Comparison of ENCODE assay signal across 27 cellular contexts in the genomic region with DNA sequence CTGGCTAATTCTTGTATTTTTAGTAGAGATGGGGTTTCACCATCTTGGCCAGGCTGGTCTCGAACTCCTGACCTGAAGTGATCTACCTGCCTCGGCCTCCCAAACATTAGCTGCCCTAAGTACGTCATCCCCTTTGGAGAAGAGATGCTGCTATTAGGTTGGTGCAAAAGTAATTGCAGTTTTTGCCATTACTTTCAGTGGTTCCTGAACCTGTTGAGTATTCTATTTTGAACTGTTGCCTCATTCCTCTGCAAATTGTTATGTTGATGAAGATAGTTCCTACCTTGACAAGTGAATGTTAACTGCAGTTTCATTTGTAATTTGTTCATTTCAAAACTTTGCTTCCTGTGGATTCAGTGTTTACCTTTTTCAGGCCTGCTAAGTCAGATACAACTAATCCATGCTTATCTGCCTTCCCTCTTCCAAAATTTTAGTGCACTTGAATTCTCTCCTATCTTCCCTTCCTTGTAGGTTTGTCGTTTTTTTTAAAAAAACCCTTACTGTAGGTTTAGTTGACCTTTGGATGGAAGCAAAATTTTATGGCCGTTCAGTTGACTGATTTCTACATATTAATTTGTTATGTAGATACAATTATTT.
"Had no signal": no experiment of that assay in that cellular context is flagged by ENCODE, and none has a peak within 500 bp of the region (broad histone marks: within the 10 kb centered on the region; RNA-seq: fewer than 3 reads in every experiment).

No MANE protein-coding gene starts in this region.

- H3K27ac Mint-ChIP-seq: activated CD4-positive, alpha-beta memory T cell treated with anti-CD3 and anti-CD28 coated beads, Interleukin-2, amount 10 ng/mL, durations not matched to agents 7 days and 5 days; activated CD4-positive, alpha-beta T cell treated with anti-CD3 and anti-CD28 coated beads, Interleukin-2, amount 10 ng/mL, durations not matched to agents 7 days and 5 days; activated naive CD8-positive, alpha-beta T cell; progenitor cell of endocrine pancreas; stimulated activated effector memory CD8-positive, alpha-beta T cell treated with anti-CD3 and anti-CD28 coated beads, Interleukin-12 subunit alpha, Interleukin-12 subunit beta, amount 100 ng/mL, for 72 hours; stimulated activated naive CD8-positive, alpha-beta T cell treated with anti-CD3 and anti-CD28 coated beads, Interleukin-15, amount 100 ng/mL, for 72 hours had no signal

- DNase-seq: activated CD4-positive, alpha-beta memory T cell treated with anti-CD3 and anti-CD28 coated beads, Interleukin-2, amount 10 ng/mL, durations not matched to agents 7 days and 5 days; activated CD4-positive, alpha-beta T cell treated with anti-CD3 and anti-CD28 coated beads for 1 hour; activated CD4-positive, alpha-beta T cell treated with anti-CD3 and anti-CD28 coated beads, Interleukin-2, amount 10 ng/mL, durations not matched to agents 7 days and 5 days; activated effector memory CD4-positive, alpha-beta T cell treated with Interleukin-2 at 50 U/mL for 16 hours; activated naive CD4-positive, alpha-beta T cell treated with Interleukin-2 at 50 U/mL for 16 hours; activated T-cell treated with anti-CD3 and anti-CD28 coated beads, Interleukin-2, amount 50 U/mL, for 48 hours; anterior cingulate cortex; cerebellar nuclear complex; colonic mucosa; effector CD8-positive, alpha-beta T cell; hippocampal formation; natural killer cell; ovary; stimulated activated CD4-positive, alpha-beta T cell treated with anti-CD3 and anti-CD28 coated beads, Interleukin-4, amount 100 ng/mL, for 24 hours; stimulated activated naive CD8-positive, alpha-beta T cell treated with anti-CD3 and anti-CD28 coated beads, Interleukin-15, amount 100 ng/mL, for 72 hours; substantia nigra; T-helper 1 cell; tibial artery; upper lobe of right lung had no signal

- FAIRE-seq: bronchial epithelial cell, keratinocyte had no signal

- H3K4me3 Mint-ChIP-seq: activated CD4-positive, alpha-beta memory T cell treated with anti-CD3 and anti-CD28 coated beads, Interleukin-2, amount 10 ng/mL, durations not matched to agents 7 days and 5 days; activated CD4-positive, alpha-beta T cell treated with anti-CD3 and anti-CD28 coated beads, Interleukin-2, amount 10 ng/mL, durations not matched to agents 7 days and 5 days; activated naive CD8-positive, alpha-beta T cell; natural killer cell; stimulated activated effector memory CD8-positive, alpha-beta T cell treated with anti-CD3 and anti-CD28 coated beads, Interleukin-12 subunit alpha, Interleukin-12 subunit beta, amount 100 ng/mL, for 72 hours; stimulated activated naive CD8-positive, alpha-beta T cell treated with anti-CD3 and anti-CD28 coated beads, Interleukin-15, amount 100 ng/mL, for 72 hours had no signal

- H3K9me3 ChIP-seq: colonic mucosa had no signal

- H3K27me3 ChIP-seq: colonic mucosa, gastroesophageal sphincter, ovary, tibial artery, upper lobe of right lung had no signal

- H3K4me1 ChIP-seq: colonic mucosa, upper lobe of right lung had no signal

- H3K36me3 ChIP-seq: colonic mucosa, ovary had no signal

- H3K27me3 Mint-ChIP-seq: activated CD4-positive, alpha-beta memory T cell treated with anti-CD3 and anti-CD28 coated beads, Interleukin-2, amount 10 ng/mL, durations not matched to agents 7 days and 5 days; activated CD4-positive, alpha-beta T cell treated with anti-CD3 and anti-CD28 coated beads, Interleukin-2, amount 10 ng/mL, durations not matched to agents 7 days and 5 days; activated naive CD8-positive, alpha-beta T cell; progenitor cell of endocrine pancreas; stimulated activated naive CD8-positive, alpha-beta T cell treated with anti-CD3 and anti-CD28 coated beads, Interleukin-15, amount 100 ng/mL, for 72 hours had no signal

- H3K27ac ChIP-seq: colonic mucosa, gastroesophageal sphincter, ovary, skin epidermis, tibial artery, upper lobe of right lung had no signal

- ATAC-seq: gastroesophageal sphincter; natural killer cell; sciatic nerve; stimulated activated effector memory CD8-positive, alpha-beta T cell treated with anti-CD3 and anti-CD28 coated beads, Interleukin-12 subunit alpha, Interleukin-12 subunit beta, amount 100 ng/mL, for 72 hours; stimulated activated naive CD8-positive, alpha-beta T cell treated with anti-CD3 and anti-CD28 coated beads, Interleukin-15, amount 100 ng/mL, for 72 hours; upper lobe of right lung had no signal

- H3K4me3 ChIP-seq: colonic mucosa, gastroesophageal sphincter, ovary, skin epidermis, tibial artery, upper lobe of right lung had no signal
